8 cellular contexts compared by ENCODE assay signal in genomic region chr5:65742565-65743231, GRCh38. TPM values are rescaled to one million over a fixed set of nuclear protein-coding genes. Genes with fewer than 3 reads are reported as not detected.
DNase-seq lines count a peak whose midpoint lies in the region; ATAC-seq and TF ChIP-seq lines count a peak whose summit lies in the region.

No MANE protein-coding gene starts in this region.

- H3K4me1 ChIP-seq in ovary (ENCODE audit: insufficient read depth), result no peaks in the 10 kb centered on the region

- intact Hi-C loops in ovary (cut with DNase I), result no loop called here

- ATAC-seq in GM21367 (IDR thresholded peaks at IDR 0.05; ENCODE audit: unreplicated experiment), result peak; percentile 78
- no peak for ATAC-seq in HG02970 (IDR thresholded peaks at IDR 0.05; ENCODE audit: low FRiP score, unreplicated experiment)

- 9 to 15% (median 13%) methylated on average over 4 of the region's 4 CpGs for WGBS in ovary, 3 donors

- TF ChIP-seq POLR2A in ovary (IDR thresholded peaks at IDR 0.05), result no peak

- no peak overlapping the region for H3K4me3 ChIP-seq in HL-60 (replicated peaks; ENCODE audit: insufficient read depth, low read length)
- H3K4me3 ChIP-seq in ovary, result no peak overlapping the region

- no peak for TF ChIP-seq EP300 in ovary (IDR thresholded peaks at IDR 0.05)

- H3K27me3 ChIP-seq in HL-60 (ENCODE audit: insufficient read depth, poor library complexity, severe bottlenecking), result no peaks in the 10 kb centered on the region
- H3K27me3 ChIP-seq in ovary, result no peaks in the 10 kb centered on the region

- no peaks in the 10 kb centered on the region for H3K36me3 ChIP-seq in ovary

- no peaks in the 10 kb centered on the region for H3K9me3 ChIP-seq in ovary

- TF ChIP-seq CTCF in HL-60 (IDR thresholded peaks at IDR 0.05; ENCODE audit: insufficient read depth, low read length) (peak; percentile 12), ovary (IDR thresholded peaks at IDR 0.05) (peak in 2 of 3 donors; percentile 28 to 51)

- H3K27ac ChIP-seq in HL-60 (replicated peaks) (no peak overlapping the region), ovary (no peak overlapping the region)

- DNase-seq in SHP77 (lab: John Stamatoyannopoulos, UW) (peak; percentile 6 to 9), SHP77 treated with DMSO at 0.1 percent for 48 hours (lab: John Stamatoyannopoulos, UW) (no peak), HL-60 (ENCODE audit: low read depth in 1 of 2, low spot score in 1 of 2) (no peak), SKM-1 treated with dmso at 0.1 percent for 144 hours (lab: John Stamatoyannopoulos, UW; ENCODE audit: unreplicated experiment) (peak; percentile 28), epidermal melanocyte (ENCODE audit: insufficient read length, low spot score) (peak; percentile 69), ovary (no peak)

RNA-seq across cellular contexts. Expression of gene NLN, which starts 20.7 kb away (rescaled TPM):
- total RNA-seq in ovary, result 10 to 100 TPM in 3 of 7 donors, 1 to 10 TPM in 4; 2.3 to 16.3 (median 8.2) TPM
- polyA plus RNA-seq in ovary, result 10 to 100 TPM in 1 of 2 donors, 1 to 10 TPM in 1; 2.5 to 11.0 TPM

RNA-seq across cellular contexts. Expression of gene SGTB, which starts 20.8 kb away (rescaled TPM):
- total RNA-seq in ovary, result 1 to 10 TPM; 4.9 to 9.9 (median 7.1) TPM
- polyA plus RNA-seq in ovary, result 1 to 10 TPM; 2.6 to 8.4 TPM

Comparison
In these comparisons a context has a peak if more than half of its experiments do, and no peak if none do; other contexts are left out.
1. DNase-seq: peak in SHP77 (2 of 2), SKM-1 treated with dmso at 0.1 percent for 144 hours (single experiment) and epidermal melanocyte (single experiment); none in SHP77 treated with DMSO at 0.1 percent for 48 hours (single experiment), HL-60 (0 of 2) and ovary (0 of 5).